In genomic region chr14:72812292-72812851, GRCh38 we compare ENCODE assay signal across 14 cellular contexts.
A peak's percentile ranks its signal among the peaks of the same experiment; 100 is the strongest.
DNase-seq lines count a peak whose midpoint lies in the region; ATAC-seq, FAIRE-seq and TF ChIP-seq lines count a peak whose summit lies in the region.
"Had no signal": no experiment of that assay in that cellular context is flagged by ENCODE, and none has a peak within 500 bp of the region (broad histone marks: within the 10 kb centered on the region; RNA-seq: fewer than 3 reads in every experiment).

No MANE protein-coding gene starts in this region.

- H3K36me3 Mint-ChIP-seq in MCF 10A (ENCODE audit: insufficient read depth, unreplicated experiment): no peaks in the 10 kb centered on the region
- peaks cover 0 to 3% (median 0%) of the 10 kb centered on the region in 3 donors for H3K36me3 Mint-ChIP-seq in CD8-positive, alpha-beta memory T cell

- H3K9me3 Mint-ChIP-seq in MCF 10A (ENCODE audit: unreplicated experiment): no peaks in the 10 kb centered on the region
- H3K9me3 Mint-ChIP-seq in CD8-positive, alpha-beta memory T cell: no peaks in the 10 kb centered on the region

- H3K27ac ChIP-seq in right cardiac atrium (ENCODE audit: low read length): peak overlapping the region; percentile 86
- H3K27ac ChIP-seq in CD8-positive, alpha-beta memory T cell (ENCODE audit: low read depth, low read length): no peak overlapping the region

- 56% methylated on average over 17 of the region's 17 CpGs for WGBS in right cardiac atrium

- no peak overlapping the region for H3K27ac Mint-ChIP-seq in MCF 10A (ENCODE audit: low read depth, unreplicated experiment)
- H3K27ac Mint-ChIP-seq in CD8-positive, alpha-beta memory T cell: peak overlapping the region in 2 of 8 donors; percentile 43 to 66

- intact Hi-C loops in MCF 10A (cut with micrococcal nuclease): no loop called here
- intact Hi-C loops in right cardiac atrium (cut with DNase I): loop anchor here in 1 of 4 donors (10.0 kb wide), 1 partner anchor 82 kb away; the partner anchor contains the start of gene DPF3

- no peaks in the 10 kb centered on the region for H3K9me3 ChIP-seq in right cardiac atrium (ENCODE audit: control insufficient read depth, low read length)
- no peaks in the 10 kb centered on the region for H3K9me3 ChIP-seq in CD8-positive, alpha-beta memory T cell (ENCODE audit: low read length)

- H3K27me3 ChIP-seq in right cardiac atrium (ENCODE audit: control insufficient read depth, insufficient read depth): no peaks in the 10 kb centered on the region
- H3K27me3 ChIP-seq in CD8-positive, alpha-beta memory T cell (ENCODE audit: insufficient read depth, low read length, poor library complexity, severe bottlenecking): no peaks in the 10 kb centered on the region

- in situ Hi-C loops in T47D (cut with HindIII; ENCODE audit: low pct_unique_long_range_greater_than_20kb, low sequenced_read_pairs): no loop called here

- H3K4me1 ChIP-seq in right cardiac atrium (ENCODE audit: control insufficient read depth, insufficient read depth, low read length): peaks cover 4% of the 10 kb centered on the region
- peaks cover 12% of the 10 kb centered on the region for H3K4me1 ChIP-seq in CD8-positive, alpha-beta memory T cell (ENCODE audit: insufficient read depth, low read length)

- POLR2A ChIA-PET in MCF 10A (lab: Yijun Ruan, JAX): interaction anchor here (0.6 kb wide), 1 partner anchor 112 kb away, joined by 3 read pairs; no protein-coding TSS in a partner anchor
- POLR2A ChIA-PET in CD8-positive, alpha-beta memory T cell (lab: Charles Lee): no interaction called here

- no peak for TF ChIP-seq CTCF in MCF 10A (IDR thresholded peaks at IDR 0.05; ENCODE audit: unreplicated experiment)

- no peaks in the 10 kb centered on the region for H3K27me3 Mint-ChIP-seq in MCF 10A (ENCODE audit: insufficient read depth, unreplicated experiment)
- H3K27me3 Mint-ChIP-seq in CD8-positive, alpha-beta memory T cell: peaks cover 0 to 8% of the 10 kb centered on the region in 2 donors

- no peak overlapping the region for H3K4me3 Mint-ChIP-seq in MCF 10A (ENCODE audit: unreplicated experiment)
- no peak overlapping the region for H3K4me3 Mint-ChIP-seq in CD8-positive, alpha-beta memory T cell

- CTCF ChIA-PET in MCF 10A (lab: Yijun Ruan, JAX): interaction anchor here (0.6 kb wide), 1 partner anchor 1079 kb away, joined by 3 read pairs; no protein-coding TSS in a partner anchor
- CTCF ChIA-PET in CD8-positive, alpha-beta memory T cell (lab: Charles Lee): no interaction called here

- ATAC-seq in right cardiac atrium (peak; percentile 91 to 92), GM18858 (IDR thresholded peaks at IDR 0.05; ENCODE audit: unreplicated experiment) (no peak)

- no peaks in the 10 kb centered on the region for H3K36me3 ChIP-seq in CD8-positive, alpha-beta memory T cell (ENCODE audit: insufficient read depth, low read length)

- peaks cover 8% of the 10 kb centered on the region for H3K4me1 Mint-ChIP-seq in MCF 10A (ENCODE audit: insufficient read depth, unreplicated experiment)
- H3K4me1 Mint-ChIP-seq in CD8-positive, alpha-beta memory T cell: peaks cover 10 to 26% (median 22%) of the 10 kb centered on the region in 3 donors

- FAIRE-seq in urothelium cell line (lab: Jason Lieb, UNC): peak; percentile 76
- FAIRE-seq: A204.1, endothelial cell of umbilical vein had no signal

- DNase-seq in T47D (ENCODE audit: low read depth in 1 of 2, low spot score in 1 of 2): peak; percentile 17 to 52
- DNase-seq in MCF 10A (ENCODE audit: unreplicated experiment): no peak
- peak; percentile 61 to 84 (median 78) for DNase-seq in right cardiac atrium
- peak in 43 of 56 donors; percentile 16 to 80 (median 50) for DNase-seq in nucleus accumbens (lab: John Stamatoyannopoulos, UW)
- no peak for DNase-seq in urothelium cell line (ENCODE audit: low spot score)
- no peak for DNase-seq in CD8-positive, alpha-beta memory T cell
- DNase-seq in DMS 273 (lab: John Stamatoyannopoulos, UW; ENCODE audit: unreplicated experiment): no peak
- DNase-seq: islet precursor cell, NCI-H1417, T-helper 9 cell had no signal

- no TSS peak for BruUV-seq in MCF 10A (replicated peaks; lab: Mats Ljungman, UMichigan)

- H3K4me3 ChIP-seq in right cardiac atrium (ENCODE audit: low read length): no peak overlapping the region
- H3K4me3 ChIP-seq in CD8-positive, alpha-beta memory T cell (ENCODE audit: low read length): no peak overlapping the region
- H3K4me3 ChIP-seq: skin epidermis had no signal

Comparison
In these comparisons a context has a peak if more than half of its experiments do, and no peak if none do; other contexts are left out.
1. DNase-seq: peak in T47D (2 of 2), right cardiac atrium (3 of 3) and nucleus accumbens (43 of 56); none in MCF 10A (single experiment), urothelium cell line (single experiment), CD8-positive, alpha-beta memory T cell (0 of 5) and DMS 273 (single experiment).